Comparison of ENCODE assay signal across 8 cellular contexts in genomic region chr1:44842415-44842762, GRCh38. TPM values are rescaled to one million over a fixed set of nuclear protein-coding genes. Genes with fewer than 3 reads are reported as not detected.
DNase-seq lines count a peak whose midpoint lies in the region; FAIRE-seq and TF ChIP-seq lines count a peak whose summit lies in the region.

No MANE protein-coding gene starts in this region.

- no peaks in the 10 kb centered on the region for H3K9me3 Mint-ChIP-seq in activated naive CD4-positive, alpha-beta T cell treated with anti-CD3 and anti-CD28 coated beads, Interleukin-2, amount 10 ng/mL, durations not matched to agents 7 days and 5 days
- no peaks in the 10 kb centered on the region for H3K9me3 Mint-ChIP-seq in activated CD4-positive, alpha-beta T cell treated with anti-CD3 and anti-CD28 coated beads, Interleukin-2, amount 10 ng/mL, durations not matched to agents 24 days and 14 days

- no peak for TF ChIP-seq POLR2A in uterus (IDR thresholded peaks at IDR 0.05)

- no peak for TF ChIP-seq CTCF in dorsolateral prefrontal cortex (IDR thresholded peaks at IDR 0.05 in 54 of 56, conservative IDR thresholded peaks at IDR 0.05 in 2 of 56; ENCODE audit: low read depth in 1 of 56, partially characterized antibody in 56 of 56)
- no peak for TF ChIP-seq CTCF in uterus (IDR thresholded peaks at IDR 0.05)

- CTCF ChIA-PET in activated naive CD4-positive, alpha-beta T cell treated with anti-CD3 and anti-CD28 coated beads, Interleukin-2, amount 10 ng/mL, durations not matched to agents 7 days and 5 days (lab: Charles Lee) = interaction anchor here (1.3 kb wide), 1 partner anchor 167 kb away, joined by 3 read pairs; no protein-coding TSS in a partner anchor

- H3K36me3 ChIP-seq in mesodermal cell (ENCODE audit: control insufficient read depth, insufficient read depth, low read length) (no peaks in the 10 kb centered on the region), uterus (no peaks in the 10 kb centered on the region)

- H3K4me3 ChIP-seq in dorsolateral prefrontal cortex (peak overlapping the region in 58 of 59 donors; percentile 48 to 79 (median 68)), mesodermal cell (ENCODE audit: extremely low read depth, insufficient read depth, low read length, poor library complexity, severe bottlenecking) (peak overlapping the region; percentile 54), uterus (peak overlapping the region; percentile 45 to 58)

- H3K27me3 Mint-ChIP-seq in activated naive CD4-positive, alpha-beta T cell treated with anti-CD3 and anti-CD28 coated beads, Interleukin-2, amount 10 ng/mL, durations not matched to agents 7 days and 5 days = peaks cover 39% of the 10 kb centered on the region
- H3K27me3 Mint-ChIP-seq in activated CD4-positive, alpha-beta T cell treated with anti-CD3 and anti-CD28 coated beads, Interleukin-2, amount 10 ng/mL, durations not matched to agents 24 days and 14 days = peaks cover 20% of the 10 kb centered on the region

- intact Hi-C loops in dorsolateral prefrontal cortex (cut with DNase I) (no loop called here), uterus (cut with DNase I; ENCODE audit: low total_unique reads) (loop anchor here (10.0 kb wide), 1 partner anchor 118 kb away; no protein-coding TSS in a partner anchor)
- intact Hi-C loops in activated CD4-positive, alpha-beta T cell treated with anti-CD3 and anti-CD28 coated beads, Interleukin-2, amount 10 ng/mL, durations not matched to agents 24 days and 14 days (cut with micrococcal nuclease) = no loop called here

- H3K4me1 Mint-ChIP-seq in activated naive CD4-positive, alpha-beta T cell treated with anti-CD3 and anti-CD28 coated beads, Interleukin-2, amount 10 ng/mL, durations not matched to agents 7 days and 5 days = peaks cover 5% of the 10 kb centered on the region
- no peaks in the 10 kb centered on the region for H3K4me1 Mint-ChIP-seq in activated CD4-positive, alpha-beta T cell treated with anti-CD3 and anti-CD28 coated beads, Interleukin-2, amount 10 ng/mL, durations not matched to agents 24 days and 14 days

- H3K4me3 Mint-ChIP-seq in activated naive CD4-positive, alpha-beta T cell treated with anti-CD3 and anti-CD28 coated beads, Interleukin-2, amount 10 ng/mL, durations not matched to agents 7 days and 5 days = peak overlapping the region; percentile 52
- H3K4me3 Mint-ChIP-seq in activated CD4-positive, alpha-beta T cell treated with anti-CD3 and anti-CD28 coated beads, Interleukin-2, amount 10 ng/mL, durations not matched to agents 24 days and 14 days = no peak overlapping the region

- H3K27me3 ChIP-seq in dorsolateral prefrontal cortex (no peaks in the 10 kb centered on the region), uterus (no peaks in the 10 kb centered on the region)

- WGBS in mesodermal cell (ENCODE audit: insufficient coverage in 2 of 2), 2 experiments = 61 to 73% methylated on average over 13 of the region's 16 CpGs

- no peak overlapping the region for H3K27ac Mint-ChIP-seq in activated naive CD4-positive, alpha-beta T cell treated with anti-CD3 and anti-CD28 coated beads, Interleukin-2, amount 10 ng/mL, durations not matched to agents 7 days and 5 days
- H3K27ac Mint-ChIP-seq in activated CD4-positive, alpha-beta T cell treated with anti-CD3 and anti-CD28 coated beads, Interleukin-2, amount 10 ng/mL, durations not matched to agents 24 days and 14 days = no peak overlapping the region

- no peak for DNase-seq in activated naive CD4-positive, alpha-beta T cell treated with anti-CD3 and anti-CD28 coated beads, Interleukin-2, amount 10 ng/mL, durations not matched to agents 7 days and 5 days
- DNase-seq in activated naive CD4-positive, alpha-beta T cell (lab: John Stamatoyannopoulos, UW) = no peak
- no peak for DNase-seq in dorsolateral prefrontal cortex
- no peak for DNase-seq in uterus
- DNase-seq in activated CD4-positive, alpha-beta T cell treated with anti-CD3 and anti-CD28 coated beads, Interleukin-2, amount 10 ng/mL, durations not matched to agents 24 days and 14 days = no peak
- DNase-seq in GM19239 (ENCODE audit: insufficient read length, low spot score) = no peak
- DNase-seq in activated CD4-positive, CD25-positive, alpha-beta regulatory T cell treated with anti-CD3 and anti-CD28 coated beads, Interleukin-2, amount 50 U/mL, for 72 hours = no peak

- FAIRE-seq in GM19239 (lab: Jason Lieb, UNC) = no peak

- peaks cover 3% of the 10 kb centered on the region for H3K36me3 Mint-ChIP-seq in activated naive CD4-positive, alpha-beta T cell treated with anti-CD3 and anti-CD28 coated beads, Interleukin-2, amount 10 ng/mL, durations not matched to agents 7 days and 5 days
- H3K36me3 Mint-ChIP-seq in activated CD4-positive, alpha-beta T cell treated with anti-CD3 and anti-CD28 coated beads, Interleukin-2, amount 10 ng/mL, durations not matched to agents 24 days and 14 days (ENCODE audit: low read depth) = peaks cover 11% of the 10 kb centered on the region

- H3K9me3 ChIP-seq in mesodermal cell (ENCODE audit: control insufficient read depth, low read length) (no peaks in the 10 kb centered on the region), uterus (no peaks in the 10 kb centered on the region)

- H3K27ac ChIP-seq in dorsolateral prefrontal cortex (peak overlapping the region in 43 of 59 donors; percentile 45 to 88 (median 74)), mesodermal cell (ENCODE audit: low read depth, low read length, severe bottlenecking) (no peak overlapping the region), uterus (peak overlapping the region; percentile 70 to 86)

- H3K4me1 ChIP-seq in mesodermal cell (ENCODE audit: control insufficient read depth, insufficient read depth, low read length, poor library complexity, severe bottlenecking) = no peaks in the 10 kb centered on the region
- no peaks in the 10 kb centered on the region for H3K4me1 ChIP-seq in uterus

RNA-seq across cellular contexts. Expression of gene PTCH2, which starts 0.7 kb away (rescaled TPM):
- 10 to 100 TPM in 43 of 120 experiments, 1 to 10 TPM in 77; 4.1 to 15.7 (median 9.3) TPM for total RNA-seq in dorsolateral prefrontal cortex
- polyA plus RNA-seq in mesodermal cell (2013, experiment 1 of 2) = 2.7 TPM
- polyA plus RNA-seq in mesodermal cell (2013, experiment 2 of 2) = 6.1 TPM
- 1 to 10 TPM; 3.1 to 8.1 (median 5.4) TPM for total RNA-seq in uterus
- 0.78 and 1.0 TPM in 2 replicates for total RNA-seq in activated CD4-positive, alpha-beta T cell treated with anti-CD3 and anti-CD28 coated beads, Interleukin-2, amount 10 ng/mL, durations not matched to agents 24 days and 14 days

RNA-seq across cellular contexts. Expression of gene BTBD19, which starts 34.1 kb away (rescaled TPM):
- total RNA-seq in dorsolateral prefrontal cortex (10 to 100 TPM in 12 of 120 experiments, 1 to 10 TPM in 108; 2.3 to 14.1 (median 6.4) TPM), uterus (10 to 100 TPM in 1 of 4 donors, 1 to 10 TPM in 3; 3.8 to 41.9 (median 6.6) TPM)
- 7.2 TPM for polyA plus RNA-seq in mesodermal cell (2013, experiment 1 of 2)
- polyA plus RNA-seq in mesodermal cell (2013, experiment 2 of 2) = 5.3 TPM
- 22.2 and 22.7 TPM in 2 replicates for total RNA-seq in activated CD4-positive, alpha-beta T cell treated with anti-CD3 and anti-CD28 coated beads, Interleukin-2, amount 10 ng/mL, durations not matched to agents 24 days and 14 days

RNA-seq across cellular contexts. Expression of gene DYNLT4, which starts 35.2 kb away (rescaled TPM):
- total RNA-seq in dorsolateral prefrontal cortex (under 1 TPM in 1 of 120 experiments, not detected in 119; 0.79 TPM), uterus (1 to 10 TPM in 1 of 4 donors, not detected in 3; 4.4 TPM)
- not detected for polyA plus RNA-seq in mesodermal cell (2013, experiment 1 of 2)
- not detected for polyA plus RNA-seq in mesodermal cell (2013, experiment 2 of 2)
- total RNA-seq in activated CD4-positive, alpha-beta T cell treated with anti-CD3 and anti-CD28 coated beads, Interleukin-2, amount 10 ng/mL, durations not matched to agents 24 days and 14 days = 0.28 TPM in 1 of 2 replicates, not detected in the other

RNA-seq across cellular contexts. Expression of gene PLK3, which starts 42.2 kb away (rescaled TPM):
- total RNA-seq in dorsolateral prefrontal cortex (10 to 100 TPM in 72 of 120 experiments, 1 to 10 TPM in 48; 3.7 to 23.1 (median 11.1) TPM), uterus (10 to 100 TPM in 3 of 4 donors, 1 to 10 TPM in 1; 1.8 to 36.6 (median 21.1) TPM)
- polyA plus RNA-seq in mesodermal cell (2013, experiment 1 of 2) = 24.7 TPM
- polyA plus RNA-seq in mesodermal cell (2013, experiment 2 of 2) = 19.3 TPM
- total RNA-seq in activated CD4-positive, alpha-beta T cell treated with anti-CD3 and anti-CD28 coated beads, Interleukin-2, amount 10 ng/mL, durations not matched to agents 24 days and 14 days = 190 and 205 TPM in 2 replicates

RNA-seq across cellular contexts. Expression of gene BEST4, which starts 54.4 kb away (rescaled TPM):
- 1 to 10 TPM in 65 of 120 experiments, under 1 TPM in 51, not detected in 4; 0.23 to 2.6 (median 1.1) TPM for total RNA-seq in dorsolateral prefrontal cortex
- polyA plus RNA-seq in mesodermal cell (2013, experiment 1 of 2) = 0.26 TPM
- polyA plus RNA-seq in mesodermal cell (2013, experiment 2 of 2) = 0.40 TPM
- total RNA-seq in uterus = 1 to 10 TPM in 1 of 4 donors, under 1 TPM in 1, not detected in 2; 0.21 to 1.0 TPM
- total RNA-seq in activated CD4-positive, alpha-beta T cell treated with anti-CD3 and anti-CD28 coated beads, Interleukin-2, amount 10 ng/mL, durations not matched to agents 24 days and 14 days = 0.77 and 0.83 TPM in 2 replicates
